Comparison of ENCODE assay signal across 9 cellular contexts in the genomic region with DNA sequence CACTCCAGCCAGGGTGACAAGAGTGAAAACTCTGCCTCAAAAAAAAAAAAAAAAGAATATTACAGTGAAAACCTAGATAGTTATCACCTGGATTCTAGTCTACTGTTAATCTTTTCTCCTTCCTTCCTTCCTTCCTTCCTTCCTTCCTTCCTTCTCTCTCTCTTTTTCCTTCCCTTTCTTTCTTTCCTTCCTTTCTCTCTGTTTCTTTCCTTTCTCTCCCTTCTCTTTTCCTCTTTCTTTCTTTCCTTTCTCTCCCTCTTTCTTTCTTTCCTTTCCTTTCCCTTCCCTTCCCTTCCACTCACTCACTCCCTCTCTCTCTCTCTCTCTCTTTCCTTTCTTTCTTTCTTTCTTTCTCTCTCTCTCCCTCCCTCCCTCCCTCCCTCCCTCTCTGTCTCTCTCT. TPM values are rescaled to one million over a fixed set of nuclear protein-coding genes. Genes with fewer than 3 reads are reported as not detected.
"Had no signal": no experiment of that assay in that cellular context is flagged by ENCODE, and none has a peak within 500 bp of the region (broad histone marks: within the 10 kb centered on the region; RNA-seq: fewer than 3 reads in every experiment).

No MANE protein-coding gene starts in this region.

- DNase-seq: GDM1, GF-D8 had no signal

- ATAC-seq: GM12878 had no signal

- H3K4me3 ChIP-seq: GM12878 had no signal

- FAIRE-seq: G401.6, GM12878, GM12891, GM12892, GM18507, GM19239 had no signal

RNA-seq across cellular contexts. Expression of gene LAIR1, which starts 40.9 kb away (rescaled TPM):
- total RNA-seq: G401 had no signal
